8 cellular contexts compared by ENCODE assay signal in the genomic region with DNA sequence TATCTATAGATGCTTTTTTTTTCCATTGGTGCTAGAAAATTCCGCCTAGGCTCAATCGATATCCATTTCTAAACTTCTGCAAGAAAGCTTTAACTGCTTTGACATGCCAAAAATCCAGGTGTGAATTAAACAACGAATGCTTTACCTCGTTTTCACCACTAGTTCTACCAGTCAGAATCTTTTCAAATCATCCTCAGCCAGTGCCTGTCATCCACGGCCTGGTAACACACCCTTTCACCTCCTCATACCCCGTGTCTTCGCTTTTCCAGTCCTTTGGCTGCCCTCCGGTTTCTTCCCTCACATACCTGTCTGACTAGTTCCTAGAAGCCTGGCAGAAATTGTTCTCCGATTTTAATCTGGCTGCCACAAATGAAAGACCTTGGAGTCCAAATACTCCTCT. TPM values are rescaled to one million over a fixed set of nuclear protein-coding genes. Genes with fewer than 3 reads are reported as not detected.
A peak's percentile ranks its signal among the peaks of the same experiment; 100 is the strongest.
DNase-seq lines count a peak whose midpoint lies in the region; ATAC-seq lines count a peak whose summit lies in the region.

No MANE protein-coding gene starts in this region.

- H3K4ac ChIP-seq in neuronal stem cell (ENCODE audit: low read length): no peak overlapping the region

- H4K8ac ChIP-seq in neuronal stem cell (ENCODE audit: low read depth, low read length): no peak overlapping the region

- H3K4me3 ChIP-seq in endocrine pancreas (ENCODE audit: control insufficient read depth, insufficient read depth, low read length) (peak overlapping the region; percentile 88), neuronal stem cell (ENCODE audit: low read length in 2 of 2) (peak overlapping the region in 1 of 2 donors; percentile 55)

- no peaks in the 10 kb centered on the region for H3K27me3 Mint-ChIP-seq in activated T-cell treated with anti-CD3 and anti-CD28 coated beads, Interleukin-2, amount 50 U/mL, for 24 hours

- H3K4me1 Mint-ChIP-seq in activated T-cell treated with anti-CD3 and anti-CD28 coated beads, Interleukin-2, amount 50 U/mL, for 24 hours (ENCODE audit: low read depth): peaks cover 14% of the 10 kb centered on the region

- peak overlapping the region; percentile 86 for H2AFZ ChIP-seq in neuronal stem cell (ENCODE audit: low read length)

- H2AK5ac ChIP-seq in neuronal stem cell (ENCODE audit: low read depth, low read length): no peak overlapping the region

- H3K9ac ChIP-seq in endocrine pancreas (ENCODE audit: control insufficient read depth, insufficient read depth, low read length): no peak overlapping the region
- H3K9ac ChIP-seq in neuronal stem cell (ENCODE audit: low read depth, low read length, poor library complexity): no peak overlapping the region

- no peak overlapping the region for H3K23ac ChIP-seq in neuronal stem cell (ENCODE audit: low read depth, low read length, poor library complexity)

- no peak for DNase-seq in activated T-cell treated with anti-CD3 and anti-CD28 coated beads, Interleukin-2, amount 50 U/mL, for 24 hours
- DNase-seq in activated T-cell treated with anti-CD3 and anti-CD28 coated beads, Interleukin-2, amount 50 U/mL, for 1 hour: no peak
- peak; percentile 53 for DNase-seq in NCI-H510A treated with DMSO at 0.1 percent for 48 hours (lab: John Stamatoyannopoulos, UW)
- no peak for DNase-seq in neuronal stem cell (ENCODE audit: low spot score)

- no peak overlapping the region for H2BK12ac ChIP-seq in neuronal stem cell (ENCODE audit: low read length)

- H2BK5ac ChIP-seq in neuronal stem cell (ENCODE audit: low read length): no peak overlapping the region

- ATAC-seq in GM19397 (IDR thresholded peaks at IDR 0.05; ENCODE audit: unreplicated experiment) (no peak), GM19023 (IDR thresholded peaks at IDR 0.05; ENCODE audit: unreplicated experiment) (no peak), HG02678 (IDR thresholded peaks at IDR 0.05; ENCODE audit: unreplicated experiment) (no peak)

- WGBS in neuronal stem cell (ENCODE audit: extremely low coverage in 2 of 2, insufficient read length in 2 of 2, insufficient replicate concordance in 1 of 2), 2 donors: no CpG with 5 or more reads among the region's 9 CpGs

- H3K14ac ChIP-seq in neuronal stem cell (ENCODE audit: low read length): no peak overlapping the region

- H3K27me3 ChIP-seq in endocrine pancreas (ENCODE audit: control insufficient read depth, insufficient read depth, low read length) (no peaks in the 10 kb centered on the region), neuronal stem cell (ENCODE audit: control insufficient read depth in 3 of 3, insufficient read depth in 3 of 3, low read depth in 1 of 3, low read length in 3 of 3) (no peaks in the 10 kb centered on the region)

- no peak overlapping the region for H3K18ac ChIP-seq in neuronal stem cell (ENCODE audit: low read length)

- H3K36me3 ChIP-seq in endocrine pancreas (ENCODE audit: control insufficient read depth, insufficient read depth, low read length) (no peaks in the 10 kb centered on the region), neuronal stem cell (replicated peaks in 1 of 2; ENCODE audit: control insufficient read depth in 2 of 2, insufficient read depth in 2 of 2, low read length in 2 of 2) (peaks cover 0 to 5% of the 10 kb centered on the region in 2 donors)

- H3K4me3 Mint-ChIP-seq in activated T-cell treated with anti-CD3 and anti-CD28 coated beads, Interleukin-2, amount 50 U/mL, for 24 hours: peak overlapping the region; percentile 84

- H3K4me1 ChIP-seq in endocrine pancreas (ENCODE audit: control insufficient read depth, insufficient read depth, low read length): peaks cover 12% of the 10 kb centered on the region
- peaks cover 6 to 16% of the 10 kb centered on the region in 2 donors for H3K4me1 ChIP-seq in neuronal stem cell (ENCODE audit: control insufficient read depth in 2 of 2, insufficient read depth in 1 of 2, low read depth in 1 of 2, low read length in 2 of 2)

- H3K27ac ChIP-seq in neuronal stem cell (replicated peaks; ENCODE audit: low read length): peak overlapping the region; percentile 95

- no peaks in the 10 kb centered on the region for H3K36me3 Mint-ChIP-seq in activated T-cell treated with anti-CD3 and anti-CD28 coated beads, Interleukin-2, amount 50 U/mL, for 24 hours (ENCODE audit: low read depth)

- no peaks in the 10 kb centered on the region for H3K79me1 ChIP-seq in neuronal stem cell (ENCODE audit: low read depth, low read length)

- H4K91ac ChIP-seq in neuronal stem cell (ENCODE audit: low read depth, low read length, poor library complexity): no peak overlapping the region

- no peak overlapping the region for H2BK120ac ChIP-seq in neuronal stem cell (ENCODE audit: low read depth, low read length)

- peak overlapping the region; percentile 19 for H3K4me2 ChIP-seq in neuronal stem cell (ENCODE audit: insufficient read depth, low read length, poor library complexity, severe bottlenecking)

- H3K9me3 Mint-ChIP-seq in activated T-cell treated with anti-CD3 and anti-CD28 coated beads, Interleukin-2, amount 50 U/mL, for 24 hours: no peaks in the 10 kb centered on the region

- H3K9me3 ChIP-seq in endocrine pancreas (ENCODE audit: control insufficient read depth, low read length) (no peaks in the 10 kb centered on the region), neuronal stem cell (replicated peaks in 1 of 2; ENCODE audit: control insufficient read depth in 2 of 2, insufficient read depth in 1 of 2, low read depth in 1 of 2, low read length in 2 of 2) (no peaks in the 10 kb centered on the region)

- H3K27ac Mint-ChIP-seq in activated T-cell treated with anti-CD3 and anti-CD28 coated beads, Interleukin-2, amount 50 U/mL, for 24 hours: no peak overlapping the region

- H2BK15ac ChIP-seq in neuronal stem cell (ENCODE audit: low read length): no peak overlapping the region

RNA-seq across cellular contexts. Expression of gene PHC1, which starts 1.4 kb away (rescaled TPM):
- 89.4 TPM for polyA plus RNA-seq in neuronal stem cell (2013, experiment 1 of 2)
- polyA plus RNA-seq in neuronal stem cell (2013, experiment 2 of 2): 89.7 TPM

RNA-seq across cellular contexts. Expression of gene M6PR, which starts 36.5 kb away (rescaled TPM):
- 91.4 TPM for polyA plus RNA-seq in neuronal stem cell (2013, experiment 1 of 2)
- 95.0 TPM for polyA plus RNA-seq in neuronal stem cell (2013, experiment 2 of 2)
